9 cellular contexts compared by ENCODE assay signal in genomic region chr3:128095222-128095703, GRCh38. TPM values are rescaled to one million over a fixed set of nuclear protein-coding genes. Genes with fewer than 3 reads are reported as not detected.
DNase-seq lines count a peak whose midpoint lies in the region; ATAC-seq and TF ChIP-seq lines count a peak whose summit lies in the region.
"Had no signal": no experiment of that assay in that cellular context is flagged by ENCODE, and none has a peak within 500 bp of the region (broad histone marks: within the 10 kb centered on the region; RNA-seq: fewer than 3 reads in every experiment).

No MANE protein-coding gene starts in this region.

- H3K4me3 ChIP-seq in CD4-positive, CD25-positive, alpha-beta regulatory T cell (ENCODE audit: low read depth, low read length) = no peak overlapping the region
- H3K4me3 ChIP-seq in fibroblast of pulmonary artery (replicated peaks; ENCODE audit: low read depth, low read length) = no peak overlapping the region
- H3K4me3 ChIP-seq in neuronal stem cell (ENCODE audit: low read length in 2 of 2) = no peak overlapping the region

- no peak overlapping the region for H3K14ac ChIP-seq in neuronal stem cell (ENCODE audit: low read length)

- peaks cover 76% of the 10 kb centered on the region for H3K36me3 ChIP-seq in CD4-positive, CD25-positive, alpha-beta regulatory T cell (ENCODE audit: control insufficient read depth, insufficient read depth, low read length)
- H3K36me3 ChIP-seq in neuronal stem cell (replicated peaks in 1 of 2; ENCODE audit: control insufficient read depth in 2 of 2, insufficient read depth in 2 of 2, low read length in 2 of 2) = peaks cover 49 to 92% of the 10 kb centered on the region in 2 donors

- H3K4me2 ChIP-seq in neuronal stem cell (ENCODE audit: insufficient read depth, low read length, poor library complexity, severe bottlenecking) = no peak overlapping the region

- DNase-seq in CD4-positive, CD25-positive, alpha-beta regulatory T cell = peak; percentile 65 to 81 (median 78)
- peak in 63 of 76 experiments; percentile 2 to 76 (median 57) for DNase-seq in HUDEP-2 (lab: John Stamatoyannopoulos, UW; ENCODE audit: unreplicated experiment in 76 of 76)
- DNase-seq in OCI-M2 (lab: John Stamatoyannopoulos, UW; ENCODE audit: unreplicated experiment) = peak; percentile 20
- peak; percentile 80 to 85 for DNase-seq in activated T-cell treated with anti-CD3 and anti-CD28 coated beads, Interleukin-2, amount 50 U/mL, for 48 hours
- DNase-seq in fibroblast of pulmonary artery (ENCODE audit: low read depth) = peak; percentile 89
- peak; percentile 24 for DNase-seq in neuronal stem cell (ENCODE audit: low spot score)
- DNase-seq in superior temporal gyrus (ENCODE audit: extremely low spot score) = peak; percentile 92

- no peaks in the 10 kb centered on the region for H3K9me3 ChIP-seq in CD4-positive, CD25-positive, alpha-beta regulatory T cell (ENCODE audit: control insufficient read depth in 2 of 2, low read length in 2 of 2)
- H3K9me3 ChIP-seq in neuronal stem cell (replicated peaks in 1 of 2; ENCODE audit: control insufficient read depth in 2 of 2, insufficient read depth in 1 of 2, low read depth in 1 of 2, low read length in 2 of 2) = no peaks in the 10 kb centered on the region

- H2AFZ ChIP-seq in neuronal stem cell (ENCODE audit: low read length) = no peak overlapping the region

- no peak overlapping the region for H4K8ac ChIP-seq in neuronal stem cell (ENCODE audit: low read depth, low read length)

- H4K91ac ChIP-seq in neuronal stem cell (ENCODE audit: low read depth, low read length, poor library complexity) = no peak overlapping the region

- peak; percentile 95 to 97 for ATAC-seq in CD4-positive, CD25-positive, alpha-beta regulatory T cell (ENCODE audit: low read depth in 2 of 2)
- ATAC-seq in GM19372 (IDR thresholded peaks at IDR 0.05; ENCODE audit: low read depth, unreplicated experiment) = peak; percentile 91

- no peaks in the 10 kb centered on the region for H3K27me3 ChIP-seq in CD4-positive, CD25-positive, alpha-beta regulatory T cell (ENCODE audit: control insufficient read depth, insufficient read depth, low read length)
- no peaks in the 10 kb centered on the region for H3K27me3 ChIP-seq in neuronal stem cell (ENCODE audit: control insufficient read depth in 3 of 3, insufficient read depth in 3 of 3, low read depth in 1 of 3, low read length in 3 of 3)

- no peak overlapping the region for H3K18ac ChIP-seq in neuronal stem cell (ENCODE audit: low read length)

- WGBS in neuronal stem cell (ENCODE audit: extremely low coverage in 2 of 2, insufficient read length in 2 of 2, insufficient replicate concordance in 1 of 2), 2 donors = no CpG with 5 or more reads among the region's 6 CpGs

- peaks cover 4 to 11% (median 7%) of the 10 kb centered on the region in 4 donors for H3K4me1 Mint-ChIP-seq in CD4-positive, CD25-positive, alpha-beta regulatory T cell

- no peaks in the 10 kb centered on the region for H3K27me3 Mint-ChIP-seq in CD4-positive, CD25-positive, alpha-beta regulatory T cell

- no peak overlapping the region for H3K23ac ChIP-seq in neuronal stem cell (ENCODE audit: low read depth, low read length, poor library complexity)

- no peak overlapping the region for H2BK12ac ChIP-seq in neuronal stem cell (ENCODE audit: low read length)

- H3K4me3 Mint-ChIP-seq in CD4-positive, CD25-positive, alpha-beta regulatory T cell = peak overlapping the region in 1 of 4 donors; percentile 9
- H3K4me3 Mint-ChIP-seq: T-helper 1 cell treated with Interleukin-12 subunit alpha and Interleukin-12 subunit beta and Interleukin-4 antibody, amounts not matched to agents 30 μg/mL and 1 μg/mL, for 36 hours had no signal

- H3K36me3 Mint-ChIP-seq in CD4-positive, CD25-positive, alpha-beta regulatory T cell = peaks cover 67% of the 10 kb centered on the region

- no peaks in the 10 kb centered on the region for H3K4me1 ChIP-seq in CD4-positive, CD25-positive, alpha-beta regulatory T cell (ENCODE audit: control insufficient read depth, insufficient read depth, low read length, poor library complexity, severe bottlenecking)
- H3K4me1 ChIP-seq in neuronal stem cell (ENCODE audit: control insufficient read depth in 2 of 2, insufficient read depth in 1 of 2, low read depth in 1 of 2, low read length in 2 of 2) = no peaks in the 10 kb centered on the region

- H3K4ac ChIP-seq in neuronal stem cell (ENCODE audit: low read length) = no peak overlapping the region

- TF ChIP-seq CTCF in fibroblast of pulmonary artery (IDR thresholded peaks at IDR 0.05; ENCODE audit: low read length, missing control alignments) = peak; percentile 98

- no peak overlapping the region for H2BK120ac ChIP-seq in neuronal stem cell (ENCODE audit: low read depth, low read length)

- no peak overlapping the region for H3K9ac ChIP-seq in neuronal stem cell (ENCODE audit: low read depth, low read length, poor library complexity)

- H3K27ac ChIP-seq in CD4-positive, CD25-positive, alpha-beta regulatory T cell (ENCODE audit: insufficient read depth, low read length, poor library complexity, severe bottlenecking) = no peak overlapping the region
- no peak overlapping the region for H3K27ac ChIP-seq in neuronal stem cell (replicated peaks; ENCODE audit: low read length)

- no peaks in the 10 kb centered on the region for H3K79me1 ChIP-seq in neuronal stem cell (ENCODE audit: low read depth, low read length)

- H2BK5ac ChIP-seq in neuronal stem cell (ENCODE audit: low read length) = no peak overlapping the region

- no peaks in the 10 kb centered on the region for H3K9me3 Mint-ChIP-seq in CD4-positive, CD25-positive, alpha-beta regulatory T cell
- H3K9me3 Mint-ChIP-seq: T-helper 1 cell treated with Interleukin-12 subunit alpha and Interleukin-12 subunit beta and Interleukin-4 antibody, amounts not matched to agents 30 μg/mL and 1 μg/mL, for 36 hours had no signal

- H3K27ac Mint-ChIP-seq in CD4-positive, CD25-positive, alpha-beta regulatory T cell = peak overlapping the region in 1 of 3 donors; percentile 78

- no peak overlapping the region for H2BK15ac ChIP-seq in neuronal stem cell (ENCODE audit: low read length)

- no peak overlapping the region for H2AK5ac ChIP-seq in neuronal stem cell (ENCODE audit: low read depth, low read length)

RNA-seq across cellular contexts. Expression of gene RUVBL1, which starts 28.3 kb away (rescaled TPM):
- 22.9 TPM for total RNA-seq in CD4-positive, CD25-positive, alpha-beta regulatory T cell
- 10 to 100 TPM; 77.4 to 88.2 (median 82.6) TPM for polyA plus RNA-seq in CD4-positive, CD25-positive, alpha-beta regulatory T cell
- polyA plus RNA-seq in neuronal stem cell (2013, experiment 1 of 2) = 62.1 TPM
- 61.3 TPM for polyA plus RNA-seq in neuronal stem cell (2013, experiment 2 of 2)

RNA-seq across cellular contexts. Expression of gene SEC61A1, which starts 43.0 kb away (rescaled TPM):
- 127 TPM for total RNA-seq in CD4-positive, CD25-positive, alpha-beta regulatory T cell
- 100 to 1,000 TPM; 112 to 125 (median 125) TPM for polyA plus RNA-seq in CD4-positive, CD25-positive, alpha-beta regulatory T cell
- 61.5 TPM for polyA plus RNA-seq in neuronal stem cell (2013, experiment 1 of 2)
- 64.0 TPM for polyA plus RNA-seq in neuronal stem cell (2013, experiment 2 of 2)

RNA-seq across cellular contexts. Expression of gene EEFSEC, which starts 58.0 kb away (rescaled TPM):
- 17.5 TPM for total RNA-seq in CD4-positive, CD25-positive, alpha-beta regulatory T cell
- 10 to 100 TPM; 16.9 to 21.9 (median 19.5) TPM for polyA plus RNA-seq in CD4-positive, CD25-positive, alpha-beta regulatory T cell
- polyA plus RNA-seq in neuronal stem cell (2013, experiment 1 of 2) = 5.1 TPM
- polyA plus RNA-seq in neuronal stem cell (2013, experiment 2 of 2) = 4.9 TPM

Comparison
In these comparisons a context has a peak if more than half of its experiments do, and no peak if none do; other contexts are left out.
1. DNase-seq: peak in every context shown above with its lines; median percentile 92 in superior temporal gyrus; 89 in fibroblast of pulmonary artery; 82 in activated T-cell treated with anti-CD3 and anti-CD28 coated beads, Interleukin-2, amount 50 U/mL, for 48 hours; 78 in CD4-positive, CD25-positive, alpha-beta regulatory T cell; 57 in HUDEP-2; 24 in neuronal stem cell; 20 in OCI-M2.